Comparison of ENCODE assay signal across 8 cellular contexts in the genomic region with DNA sequence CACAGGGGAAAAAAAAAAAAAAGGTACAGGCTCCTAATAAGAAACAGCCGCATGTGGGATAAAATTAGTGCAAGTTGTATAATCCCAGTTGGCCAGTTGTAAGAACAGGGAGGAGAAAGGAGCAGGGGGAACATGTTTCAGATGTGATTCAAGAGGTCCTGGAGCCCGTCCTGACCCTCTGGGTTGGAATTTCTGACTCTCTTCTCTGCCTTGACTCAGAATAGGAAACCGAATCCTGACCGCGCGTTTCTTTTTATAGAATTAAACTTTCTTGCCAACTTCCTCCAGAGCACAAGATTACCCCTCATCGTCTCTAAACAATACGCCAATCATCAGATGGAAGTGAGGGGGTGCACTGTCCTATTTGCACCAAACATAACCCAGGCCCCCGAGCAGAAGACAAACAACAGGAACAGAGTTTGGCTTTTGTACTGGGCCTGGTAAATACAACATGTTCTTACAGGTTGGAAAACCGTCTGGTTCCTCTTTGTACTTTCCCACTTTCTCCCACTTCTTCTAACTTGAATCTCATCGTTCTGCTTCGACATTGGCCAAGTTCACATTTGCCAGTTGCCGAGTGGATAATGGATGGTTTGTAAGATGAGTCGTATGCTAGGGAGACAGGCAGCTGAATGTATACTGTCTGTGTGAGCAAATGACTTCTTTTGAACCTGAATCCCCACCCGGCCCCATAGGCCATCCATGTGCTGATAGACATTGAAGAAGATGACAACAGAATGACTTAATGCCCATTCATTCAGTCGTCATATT. TPM values are rescaled to one million over a fixed set of nuclear protein-coding genes. Genes with fewer than 3 reads are reported as not detected.
DNase-seq lines count a peak whose midpoint lies in the region; ATAC-seq and TF ChIP-seq lines count a peak whose summit lies in the region.

No MANE protein-coding gene starts in this region.

- H3K27me3 Mint-ChIP-seq in activated naive CD8-positive, alpha-beta T cell treated with anti-CD3 and anti-CD28 coated beads for 36 hours, result no peaks in the 10 kb centered on the region

- DNase-seq in A172 (ENCODE audit: low spot score) (peak; percentile 73), hepatic stellate cell (ENCODE audit: low spot score) (peak; percentile 77), SW480 (ENCODE audit: low spot score) (no peak)
- peak; percentile 56 for DNase-seq in activated naive CD8-positive, alpha-beta T cell treated with anti-CD3 and anti-CD28 coated beads for 36 hours
- no peak for DNase-seq in stimulated activated effector memory CD8-positive, alpha-beta T cell treated with anti-CD3 and anti-CD28 coated beads, Interleukin-12 subunit alpha, Interleukin-12 subunit beta, amount 100 ng/mL, for 72 hours (ENCODE audit: low spot score in 2 of 2)

- H2AFZ ChIP-seq in KMS-11 (ENCODE audit: low read depth), result peak overlapping the region; percentile 71

- H3K4me3 ChIP-seq in KMS-11 (IDR thresholded peaks at IDR 0.05; ENCODE audit: insufficient read depth, low read depth, low read length), result no peak overlapping the region

- peaks cover 5% of the 10 kb centered on the region for H3K36me3 Mint-ChIP-seq in activated naive CD8-positive, alpha-beta T cell treated with anti-CD3 and anti-CD28 coated beads for 36 hours
- H3K36me3 Mint-ChIP-seq in stimulated activated effector memory CD8-positive, alpha-beta T cell treated with anti-CD3 and anti-CD28 coated beads, Interleukin-12 subunit alpha, Interleukin-12 subunit beta, amount 100 ng/mL, for 72 hours, result no peaks in the 10 kb centered on the region

- no peak for TF ChIP-seq CTCF in KMS-11 (conservative IDR thresholded peaks at IDR 0.05; ENCODE audit: low read depth, low read length)

- H3K27ac Mint-ChIP-seq in activated naive CD8-positive, alpha-beta T cell treated with anti-CD3 and anti-CD28 coated beads for 36 hours, result peak overlapping the region; percentile 98
- H3K27ac Mint-ChIP-seq in stimulated activated effector memory CD8-positive, alpha-beta T cell treated with anti-CD3 and anti-CD28 coated beads, Interleukin-12 subunit alpha, Interleukin-12 subunit beta, amount 100 ng/mL, for 72 hours, result peak overlapping the region; percentile 11

- H3K27ac ChIP-seq in KMS-11, result peak overlapping the region; percentile 45; the same call in 1 of the 2 replicates

- peaks cover 4% of the 10 kb centered on the region for H3K9me3 Mint-ChIP-seq in activated naive CD8-positive, alpha-beta T cell treated with anti-CD3 and anti-CD28 coated beads for 36 hours
- no peaks in the 10 kb centered on the region for H3K9me3 Mint-ChIP-seq in stimulated activated effector memory CD8-positive, alpha-beta T cell treated with anti-CD3 and anti-CD28 coated beads, Interleukin-12 subunit alpha, Interleukin-12 subunit beta, amount 100 ng/mL, for 72 hours

- H3K4me2 ChIP-seq in KMS-11, result peak overlapping the region; percentile 57

- H3K27me3 ChIP-seq in KMS-11 (ENCODE audit: insufficient read depth, low read depth), result no peaks in the 10 kb centered on the region

- H4K20me1 ChIP-seq in KMS-11 (ENCODE audit: insufficient read depth), result no peaks in the 10 kb centered on the region

- no peaks in the 10 kb centered on the region for H3K36me3 ChIP-seq in KMS-11 (ENCODE audit: insufficient read depth)

- peak overlapping the region; percentile 74 for H3K4me3 Mint-ChIP-seq in activated naive CD8-positive, alpha-beta T cell treated with anti-CD3 and anti-CD28 coated beads for 36 hours
- peak overlapping the region; percentile 28 for H3K4me3 Mint-ChIP-seq in stimulated activated effector memory CD8-positive, alpha-beta T cell treated with anti-CD3 and anti-CD28 coated beads, Interleukin-12 subunit alpha, Interleukin-12 subunit beta, amount 100 ng/mL, for 72 hours

- H3K9ac ChIP-seq in KMS-11, result peak overlapping the region; percentile 39; the same call in 1 of the 2 replicates

- ATAC-seq in stimulated activated effector memory CD8-positive, alpha-beta T cell treated with anti-CD3 and anti-CD28 coated beads, Interleukin-12 subunit alpha, Interleukin-12 subunit beta, amount 100 ng/mL, for 72 hours, result peak; percentile 70
- no peak for ATAC-seq in HG02973 (IDR thresholded peaks at IDR 0.05; ENCODE audit: unreplicated experiment)
- no peak for ATAC-seq in HG02840 (IDR thresholded peaks at IDR 0.05; ENCODE audit: low FRiP score, unreplicated experiment)

- peaks cover 50% of the 10 kb centered on the region for H3K4me1 Mint-ChIP-seq in activated naive CD8-positive, alpha-beta T cell treated with anti-CD3 and anti-CD28 coated beads for 36 hours
- peaks cover 31% of the 10 kb centered on the region for H3K4me1 Mint-ChIP-seq in stimulated activated effector memory CD8-positive, alpha-beta T cell treated with anti-CD3 and anti-CD28 coated beads, Interleukin-12 subunit alpha, Interleukin-12 subunit beta, amount 100 ng/mL, for 72 hours

- H3K79me2 ChIP-seq in KMS-11 (ENCODE audit: insufficient read depth, low read depth), result no peaks in the 10 kb centered on the region

- peaks cover 53% of the 10 kb centered on the region for H3K4me1 ChIP-seq in KMS-11 (ENCODE audit: low read depth, poor library complexity, severe bottlenecking)

RNA-seq across cellular contexts. Expression of a gene that starts 42.5 kb away (rescaled TPM):
- 33.3 and 37.8 TPM in 2 replicates for total RNA-seq in A172 (2014; rRNA removed; shearing (Covaris generic))
- 10 to 100 TPM; 40.5 to 41.1 TPM for total RNA-seq in activated naive CD8-positive, alpha-beta T cell treated with anti-CD3 and anti-CD28 coated beads for 36 hours

Comparison
In these comparisons a context has a peak if more than half of its experiments do, and no peak if none do; other contexts are left out.
1. DNase-seq: peak in A172 (single experiment), activated naive CD8-positive, alpha-beta T cell treated with anti-CD3 and anti-CD28 coated beads for 36 hours (single experiment) and hepatic stellate cell (single experiment); none in stimulated activated effector memory CD8-positive, alpha-beta T cell treated with anti-CD3 and anti-CD28 coated beads, Interleukin-12 subunit alpha, Interleukin-12 subunit beta, amount 100 ng/mL, for 72 hours (0 of 2) and SW480 (single experiment).